18 cellular contexts compared by ENCODE assay signal in the genomic region with DNA sequence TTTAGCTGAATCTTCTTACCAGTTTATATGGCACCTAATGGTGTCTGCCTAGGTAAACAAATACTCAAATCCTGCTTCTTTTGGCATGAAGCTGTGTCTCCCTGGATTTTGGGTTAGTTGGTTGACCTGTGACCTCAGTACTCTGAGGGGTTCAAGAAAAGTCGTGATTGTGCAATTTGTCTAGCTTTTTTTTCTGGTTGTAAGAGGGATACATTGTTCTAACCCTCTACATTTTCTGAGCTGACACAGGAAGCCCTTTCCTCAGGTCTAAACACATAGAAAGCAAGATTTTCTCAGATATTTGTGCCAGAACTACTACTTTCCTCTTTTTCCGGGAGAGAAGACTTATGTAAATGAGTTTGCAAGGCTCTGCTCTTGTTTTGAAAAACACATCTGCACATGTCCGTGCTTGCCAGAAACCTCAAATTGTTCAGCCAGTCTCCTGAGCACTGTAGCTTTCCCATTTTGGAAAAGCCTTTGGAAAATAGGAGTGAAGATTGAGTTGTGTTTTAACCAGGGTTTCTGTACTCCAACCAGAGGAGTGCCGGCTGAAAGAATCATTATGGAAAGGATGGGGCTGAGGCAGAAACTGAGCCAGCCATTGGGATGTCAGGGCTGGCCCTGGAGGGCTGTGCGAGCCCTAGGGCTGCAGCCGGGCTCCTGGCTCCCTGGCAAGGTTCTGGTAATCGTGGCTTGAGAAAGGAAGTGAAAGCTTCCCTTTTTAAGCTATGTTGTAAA. TPM values are rescaled to one million over a fixed set of nuclear protein-coding genes. Genes with fewer than 3 reads are reported as not detected.
DNase-seq lines count a peak whose midpoint lies in the region; ATAC-seq and TF ChIP-seq lines count a peak whose summit lies in the region.
"Had no signal": no experiment of that assay in that cellular context is flagged by ENCODE, and none has a peak within 500 bp of the region (broad histone marks: within the 10 kb centered on the region; RNA-seq: fewer than 3 reads in every experiment).

No MANE protein-coding gene starts in this region.

- H3K4me1 Mint-ChIP-seq in nephron, result peaks cover 8% of the 10 kb centered on the region
- peaks cover 0 to 5% (median 0%) of the 10 kb centered on the region in 7 donors for H3K4me1 Mint-ChIP-seq in naive thymus-derived CD4-positive, alpha-beta T cell
- H3K4me1 Mint-ChIP-seq: activated CD8-positive, alpha-beta memory T cell treated with anti-CD3 and anti-CD28 coated beads, Interleukin-2, amount 10 ng/mL, durations not matched to agents 7 days and 5 days had no signal

- peak overlapping the region in 2 of 3 experiments; percentile 61 to 74 for H3K27ac Mint-ChIP-seq in nephron
- H3K27ac Mint-ChIP-seq in naive thymus-derived CD4-positive, alpha-beta T cell, result no peak overlapping the region
- H3K27ac Mint-ChIP-seq: activated CD8-positive, alpha-beta memory T cell treated with anti-CD3 and anti-CD28 coated beads, Interleukin-2, amount 10 ng/mL, durations not matched to agents 7 days and 5 days had no signal

- H3K9me3 Mint-ChIP-seq in nephron, result peaks cover 36% of the 10 kb centered on the region
- peaks cover 0 to 17% (median 5%) of the 10 kb centered on the region in 11 donors for H3K9me3 Mint-ChIP-seq in naive thymus-derived CD4-positive, alpha-beta T cell

- TF ChIP-seq CTCF in fibroblast of villous mesenchyme (IDR thresholded peaks at IDR 0.05; ENCODE audit: insufficient read depth, low read depth, low read length) (no peak), nephron (IDR thresholded peaks at IDR 0.05; ENCODE audit: unreplicated experiment in 3 of 3) (no peak)

- DNase-seq in adipocyte (ENCODE audit: low read depth), result no peak
- peak; percentile 17 for DNase-seq in fibroblast of villous mesenchyme (ENCODE audit: low read depth)
- no peak for DNase-seq in naive thymus-derived CD4-positive, alpha-beta T cell
- no peak for DNase-seq in NCI-H1417 treated with DMSO at 0.1 percent for 48 hours (lab: John Stamatoyannopoulos, UW)
- DNase-seq: activated CD8-positive, alpha-beta memory T cell treated with anti-CD3 and anti-CD28 coated beads, Interleukin-2, amount 10 ng/mL, durations not matched to agents 7 days and 5 days; activated naive CD4-positive, alpha-beta T cell treated with Interleukin-2 at 50 U/mL for 16 hours; H7; NCI-H146; NCI-H524 treated with DMSO at 0.1 percent for 48 hours; OCI-M1; stimulated activated naive CD4-positive, alpha-beta T cell; SW 1271 had no signal

- POLR2A ChIA-PET in naive thymus-derived CD4-positive, alpha-beta T cell (lab: Charles Lee), result interaction anchor here (0.6 kb wide), 1 partner anchor 624 kb away, joined by 3 read pairs; no protein-coding TSS in a partner anchor

- H3K27ac ChIP-seq in BLaER1 treated with 17β-estradiol and CSF1 and Interleukin-3, amounts not matched to agents 10 nM and 100 nM, result peak overlapping the region in 1 of 11 experiments; percentile 5; a peak in 1 of 22 replicates
- H3K27ac ChIP-seq in naive thymus-derived CD4-positive, alpha-beta T cell (ENCODE audit: low read depth, low read length), result no peak overlapping the region
- H3K27ac ChIP-seq: cardiac muscle cell had no signal

- no peaks in the 10 kb centered on the region for H4K20me1 ChIP-seq in BLaER1 treated with 17β-estradiol and CSF1 and Interleukin-3, amounts not matched to agents 10 nM and 100 nM

- ATAC-seq in HG03108 (IDR thresholded peaks at IDR 0.05; ENCODE audit: unreplicated experiment) (no peak), GM19452 (IDR thresholded peaks at IDR 0.05; ENCODE audit: unreplicated experiment) (no peak)
- ATAC-seq in naive thymus-derived CD4-positive, alpha-beta T cell, result no peak
- ATAC-seq: activated CD8-positive, alpha-beta memory T cell treated with anti-CD3 and anti-CD28 coated beads, Interleukin-2, amount 10 ng/mL, durations not matched to agents 7 days and 5 days had no signal

- H3K4me3 ChIP-seq in BLaER1 treated with 17β-estradiol and CSF1 and Interleukin-3, amounts not matched to agents 10 nM and 100 nM, result no peak overlapping the region
- H3K4me3 ChIP-seq in adipocyte (ENCODE audit: low read length), result peak overlapping the region; percentile 55
- no peak overlapping the region for H3K4me3 ChIP-seq in fibroblast of villous mesenchyme (ENCODE audit: low read depth, low read length)
- H3K4me3 ChIP-seq in naive thymus-derived CD4-positive, alpha-beta T cell (ENCODE audit: low read length), result no peak overlapping the region
- H3K4me3 ChIP-seq: cardiac muscle cell had no signal

- H3K27me3 ChIP-seq in BLaER1 treated with 17β-estradiol and CSF1 and Interleukin-3, amounts not matched to agents 10 nM and 100 nM, result no peaks in the 10 kb centered on the region
- peaks cover 20% of the 10 kb centered on the region for H3K27me3 ChIP-seq in adipocyte (replicated peaks; ENCODE audit: control insufficient read depth, insufficient read depth, low read length)
- H3K27me3 ChIP-seq in naive thymus-derived CD4-positive, alpha-beta T cell (ENCODE audit: control insufficient read depth in 2 of 2, insufficient read depth in 2 of 2, low read length in 2 of 2), result no peaks in the 10 kb centered on the region
- H3K27me3 ChIP-seq: cardiac muscle cell had no signal

- peaks cover 15 to 38% (median 22%) of the 10 kb centered on the region in 10 experiments for H3K4me1 ChIP-seq in BLaER1 treated with 17β-estradiol and CSF1 and Interleukin-3, amounts not matched to agents 10 nM and 100 nM
- H3K4me1 ChIP-seq in adipocyte (ENCODE audit: control insufficient read depth, insufficient read depth, low read length), result peaks cover 15% of the 10 kb centered on the region
- H3K4me1 ChIP-seq in naive thymus-derived CD4-positive, alpha-beta T cell (ENCODE audit: control insufficient read depth in 2 of 2, insufficient read depth in 2 of 2, low read length in 2 of 2), result no peaks in the 10 kb centered on the region

- H3K9ac ChIP-seq in BLaER1 treated with 17β-estradiol and CSF1 and Interleukin-3, amounts not matched to agents 10 nM and 100 nM, result no peak overlapping the region; a peak in 1 of 22 replicates
- H3K9ac ChIP-seq in adipocyte (ENCODE audit: low read length), result peak overlapping the region; percentile 40

- H3K4me3 Mint-ChIP-seq in nephron, result no peak overlapping the region
- no peak overlapping the region for H3K4me3 Mint-ChIP-seq in naive thymus-derived CD4-positive, alpha-beta T cell
- H3K4me3 Mint-ChIP-seq: activated CD8-positive, alpha-beta memory T cell treated with anti-CD3 and anti-CD28 coated beads, Interleukin-2, amount 10 ng/mL, durations not matched to agents 7 days and 5 days; neural crest cell had no signal

- intact Hi-C loops in naive thymus-derived CD4-positive, alpha-beta T cell (cut with micrococcal nuclease), result no loop called here

- H3K36me3 ChIP-seq in BLaER1 treated with 17β-estradiol and CSF1 and Interleukin-3, amounts not matched to agents 10 nM and 100 nM, result no peaks in the 10 kb centered on the region
- H3K36me3 ChIP-seq in adipocyte (ENCODE audit: control insufficient read depth, insufficient read depth, low read length, severe bottlenecking), result no peaks in the 10 kb centered on the region
- H3K36me3 ChIP-seq in naive thymus-derived CD4-positive, alpha-beta T cell (ENCODE audit: control insufficient read depth in 2 of 3, insufficient read depth in 3 of 3, low read length in 3 of 3), result no peaks in the 10 kb centered on the region
- H3K36me3 ChIP-seq: cardiac muscle cell had no signal

- peaks cover 11% of the 10 kb centered on the region for H3K36me3 Mint-ChIP-seq in nephron (ENCODE audit: low read depth)
- H3K36me3 Mint-ChIP-seq in naive thymus-derived CD4-positive, alpha-beta T cell, result peaks cover 0 to 5% (median 0%) of the 10 kb centered on the region in 5 donors
- H3K36me3 Mint-ChIP-seq: activated CD8-positive, alpha-beta memory T cell treated with anti-CD3 and anti-CD28 coated beads, Interleukin-2, amount 10 ng/mL, durations not matched to agents 7 days and 5 days had no signal

- H3K4me2 ChIP-seq in BLaER1 treated with 17β-estradiol and CSF1 and Interleukin-3, amounts not matched to agents 10 nM and 100 nM, result peak overlapping the region in 7 of 11 experiments; percentile 10 to 82 (median 47); a peak in 8 of 22 replicates

- H3K27me3 Mint-ChIP-seq in nephron (ENCODE audit: low read depth), result peaks cover 35% of the 10 kb centered on the region
- H3K27me3 Mint-ChIP-seq in naive thymus-derived CD4-positive, alpha-beta T cell, result peaks cover 4 to 34% (median 24%) of the 10 kb centered on the region in 5 donors
- H3K27me3 Mint-ChIP-seq: activated CD8-positive, alpha-beta memory T cell treated with anti-CD3 and anti-CD28 coated beads, Interleukin-2, amount 10 ng/mL, durations not matched to agents 7 days and 5 days had no signal

- H3K9me3 ChIP-seq in BLaER1 treated with 17β-estradiol and CSF1 and Interleukin-3, amounts not matched to agents 10 nM and 100 nM (replicated peaks in 1 of 11), result peaks cover 16 to 36% (median 29%) of the 10 kb centered on the region in 11 experiments
- H3K9me3 ChIP-seq in adipocyte (ENCODE audit: control insufficient read depth, low read length), result peaks cover 20% of the 10 kb centered on the region
- H3K9me3 ChIP-seq in naive thymus-derived CD4-positive, alpha-beta T cell (ENCODE audit: control insufficient read depth in 2 of 3, low read length in 3 of 3), result no peaks in the 10 kb centered on the region

- CTCF ChIA-PET in naive thymus-derived CD4-positive, alpha-beta T cell (lab: Charles Lee), result no interaction called here

RNA-seq across cellular contexts. Expression of a gene that starts 31.3 kb away (rescaled TPM):
- total RNA-seq in fibroblast of villous mesenchyme, result 67.4 and 69.9 TPM in 2 replicates
- not detected for total RNA-seq in naive thymus-derived CD4-positive, alpha-beta T cell
- not detected for polyA plus RNA-seq in naive thymus-derived CD4-positive, alpha-beta T cell
- total RNA-seq: activated CD8-positive, alpha-beta memory T cell treated with anti-CD3 and anti-CD28 coated beads, Interleukin-2, amount 10 ng/mL, durations not matched to agents 7 days and 5 days had no signal

Comparison
In these comparisons a context has a peak if more than half of its experiments do, and no peak if none do; other contexts are left out.
1. H3K27ac Mint-ChIP-seq: peak in nephron (2 of 3); none in naive thymus-derived CD4-positive, alpha-beta T cell (0 of 9).
2. RNA of a gene that starts 31.3 kb away (total RNA-seq): 67.4 to 69.9 TPM in fibroblast of villous mesenchyme; not detected in naive thymus-derived CD4-positive, alpha-beta T cell; every median in the first group is over 10 times any median in the second.